In genomic region chr15:83062768-83063180, GRCh38 we compare ENCODE assay signal across 16 cellular contexts. TPM values are rescaled to one million over a fixed set of nuclear protein-coding genes. Genes with fewer than 3 reads are reported as not detected.
DNase-seq lines count a peak whose midpoint lies in the region; ATAC-seq and TF ChIP-seq lines count a peak whose summit lies in the region.
"Had no signal": no experiment of that assay in that cellular context is flagged by ENCODE, and none has a peak within 500 bp of the region (broad histone marks: within the 10 kb centered on the region; RNA-seq: fewer than 3 reads in every experiment).

No MANE protein-coding gene starts in this region.

- DNase-seq in CD1c-positive myeloid dendritic cell (ENCODE audit: extremely low spot score) (peak; percentile 81), NB4 (ENCODE audit: low read depth) (peak; percentile 44), hepatocyte (ENCODE audit: low spot score) (no peak), CD14-positive monocyte (ENCODE audit: low spot score) (no peak)
- DNase-seq in activated CD8-positive, alpha-beta T cell treated with anti-CD3 and anti-CD28 coated beads for 36 hours, result no peak
- DNase-seq: activated T-cell treated with anti-CD3 and anti-CD28 coated beads for 4 hours, dermis blood vessel endothelial cell, NCI-H1105, NCI-H446 treated with DMSO at 0.1 percent for 48 hours, WERI-Rb-1 had no signal

- CTCF ChIA-PET in activated CD8-positive, alpha-beta T cell treated with anti-CD3 and anti-CD28 coated beads for 36 hours (lab: Charles Lee), result interaction anchor here (1.0 to 2.0 kb wide), 3 partner anchors 51 to 186 kb away, joined by 3 to 6 read pairs (median 5); partner anchors contain the start of gene C15orf40

- H3K4me3 ChIP-seq in NB4 (ENCODE audit: low read depth, low read length) (peak overlapping the region; percentile 100), hepatocyte (no peak overlapping the region)

- peak overlapping the region; percentile 63 for H3K27ac ChIP-seq in hepatocyte
- H3K27ac ChIP-seq: C4-2B, HL-60, WERI-Rb-1 had no signal

- no peaks in the 10 kb centered on the region for H3K9me3 ChIP-seq in hepatocyte (ENCODE audit: low read depth)
- H3K9me3 ChIP-seq: adrenal gland had no signal

- peak overlapping the region; percentile 13 for H3K4me2 ChIP-seq in hepatocyte

- H3K4me1 ChIP-seq in hepatocyte (ENCODE audit: insufficient read depth), result peaks cover 27% of the 10 kb centered on the region

- no peaks in the 10 kb centered on the region for H3K9me2 ChIP-seq in hepatocyte (replicated peaks; ENCODE audit: insufficient read depth)

- H3K4me3 Mint-ChIP-seq in activated CD8-positive, alpha-beta T cell treated with anti-CD3 and anti-CD28 coated beads for 36 hours, result no peak overlapping the region
- no peak overlapping the region for H3K4me3 Mint-ChIP-seq in CD14-positive monocyte

- peaks cover 21% of the 10 kb centered on the region for H3K36me3 Mint-ChIP-seq in activated CD8-positive, alpha-beta T cell treated with anti-CD3 and anti-CD28 coated beads for 36 hours (ENCODE audit: low read depth)
- H3K36me3 Mint-ChIP-seq in CD14-positive monocyte, result no peaks in the 10 kb centered on the region

- TF ChIP-seq CTCF in NB4 (IDR thresholded peaks at IDR 0.05; ENCODE audit: low read depth, low read length), result no peak
- no peak for TF ChIP-seq CTCF in hepatocyte (IDR thresholded peaks at IDR 0.05; ENCODE audit: poor library complexity)
- TF ChIP-seq CTCF in activated CD8-positive, alpha-beta T cell treated with anti-CD3 and anti-CD28 coated beads for 36 hours (IDR thresholded peaks at IDR 0.05), result no peak
- no peak for TF ChIP-seq CTCF in CD14-positive monocyte (IDR thresholded peaks at IDR 0.05)

- H3K9me3 Mint-ChIP-seq in activated CD8-positive, alpha-beta T cell treated with anti-CD3 and anti-CD28 coated beads for 36 hours, result no peaks in the 10 kb centered on the region
- no peaks in the 10 kb centered on the region for H3K9me3 Mint-ChIP-seq in CD14-positive monocyte

- no peak overlapping the region for H2AFZ ChIP-seq in hepatocyte

- H3K27ac Mint-ChIP-seq in activated CD8-positive, alpha-beta T cell treated with anti-CD3 and anti-CD28 coated beads for 36 hours, result no peak overlapping the region
- H3K27ac Mint-ChIP-seq in CD14-positive monocyte, result no peak overlapping the region

- H3K4me1 Mint-ChIP-seq in activated CD8-positive, alpha-beta T cell treated with anti-CD3 and anti-CD28 coated beads for 36 hours (ENCODE audit: low read depth), result peaks cover 17% of the 10 kb centered on the region
- peaks cover 3% of the 10 kb centered on the region for H3K4me1 Mint-ChIP-seq in CD14-positive monocyte

- intact Hi-C loops in activated CD8-positive, alpha-beta T cell treated with anti-CD3 and anti-CD28 coated beads for 36 hours (cut with micrococcal nuclease), result no loop called here
- intact Hi-C loops in CD14-positive monocyte (cut with micrococcal nuclease), result loop anchor here in 1 of 2 donors (10.0 kb wide), 1 partner anchor 48 kb away; the partner anchor contains the start of gene C15orf40

- no peaks in the 10 kb centered on the region for H3K27me3 ChIP-seq in hepatocyte
- H3K27me3 ChIP-seq: adrenal gland had no signal

- no peak for TF ChIP-seq POLR2A in NB4 (IDR thresholded peaks at IDR 0.05; ENCODE audit: extremely low read depth, insufficient read length)
- TF ChIP-seq POLR2A in GM18505 (IDR thresholded peaks at IDR 0.05; ENCODE audit: borderline replicate concordance, extremely low read depth, insufficient read depth, insufficient read length), result no peak

- peaks cover 86% of the 10 kb centered on the region for H3K79me2 ChIP-seq in hepatocyte

- H3K36me3 ChIP-seq in hepatocyte (replicated peaks; ENCODE audit: insufficient read depth, low read depth), result no peaks in the 10 kb centered on the region
- H3K36me3 ChIP-seq: adrenal gland had no signal

- ATAC-seq in GM19351 (IDR thresholded peaks at IDR 0.05; ENCODE audit: unreplicated experiment) (peak; percentile 27), GM19324 (IDR thresholded peaks at IDR 0.05; ENCODE audit: low FRiP score, unreplicated experiment) (no peak), GM18505 (IDR thresholded peaks at IDR 0.05; ENCODE audit: unreplicated experiment) (no peak)
- no peak for ATAC-seq in activated CD8-positive, alpha-beta T cell treated with anti-CD3 and anti-CD28 coated beads for 36 hours

- H3K27me3 Mint-ChIP-seq in activated CD8-positive, alpha-beta T cell treated with anti-CD3 and anti-CD28 coated beads for 36 hours, result no peaks in the 10 kb centered on the region
- no peaks in the 10 kb centered on the region for H3K27me3 Mint-ChIP-seq in CD14-positive monocyte (ENCODE audit: low read depth in 3 of 3)

- WGBS in hepatocyte (ENCODE audit: low lambda C conversion rate, missing lambda C conversion rate), result 87% methylated on average over 3 of the region's 3 CpGs

- POLR2A ChIA-PET in activated CD8-positive, alpha-beta T cell treated with anti-CD3 and anti-CD28 coated beads for 36 hours (lab: Charles Lee), result interaction anchor here (0.8 to 1.7 kb wide), 5 partner anchors 8 to 51 kb away, joined by 3 to 5 read pairs (median 4); partner anchors contain the start of gene C15orf40

- H4K20me1 ChIP-seq in hepatocyte (ENCODE audit: insufficient read depth, poor library complexity, severe bottlenecking), result peaks cover 54% of the 10 kb centered on the region

RNA-seq across cellular contexts. Expression of gene BTBD1, which starts 4.3 kb away (rescaled TPM):
- 91.0 and 93.0 TPM in 2 replicates for total RNA-seq in hepatocyte
- 42.2 and 43.8 TPM in 2 replicates for polyA plus RNA-seq in hepatocyte
- total RNA-seq in activated CD8-positive, alpha-beta T cell treated with anti-CD3 and anti-CD28 coated beads for 36 hours, result 10 to 100 TPM; 63.3 to 63.8 TPM
- polyA plus RNA-seq in CD14-positive monocyte, result 10 to 100 TPM; 37.2 to 48.8 TPM

RNA-seq across cellular contexts. Expression of gene TM6SF1, which starts 44.7 kb away (rescaled TPM):
- total RNA-seq in hepatocyte, result 0.20 and 0.52 TPM in 2 replicates
- 0.35 TPM in 1 of 2 replicates, not detected in the other for polyA plus RNA-seq in hepatocyte
- total RNA-seq in activated CD8-positive, alpha-beta T cell treated with anti-CD3 and anti-CD28 coated beads for 36 hours, result 1 to 10 TPM; 5.6 TPM
- 10 to 100 TPM; 35.4 to 46.0 TPM for polyA plus RNA-seq in CD14-positive monocyte

RNA-seq across cellular contexts. Expression of gene C15orf40, which starts 51.3 kb away (rescaled TPM):
- total RNA-seq in hepatocyte, result 7.5 and 12.2 TPM in 2 replicates
- polyA plus RNA-seq in hepatocyte, result 29.1 and 31.4 TPM in 2 replicates
- total RNA-seq in activated CD8-positive, alpha-beta T cell treated with anti-CD3 and anti-CD28 coated beads for 36 hours, result 10 to 100 TPM; 25.6 to 30.2 TPM
- 10 to 100 TPM; 25.7 to 32.1 TPM for polyA plus RNA-seq in CD14-positive monocyte

Comparison
In these comparisons a context has a peak if more than half of its experiments do, and no peak if none do; other contexts are left out.
1. DNase-seq: peak in CD1c-positive myeloid dendritic cell (single experiment) and NB4 (single experiment); none in hepatocyte (single experiment), activated CD8-positive, alpha-beta T cell treated with anti-CD3 and anti-CD28 coated beads for 36 hours (single experiment) and CD14-positive monocyte (single experiment).